In genomic region chr11:99884750-99885149, GRCh38 we compare ENCODE assay signal across 26 cellular contexts.
"Had no signal": no experiment of that assay in that cellular context is flagged by ENCODE, and none has a peak within 500 bp of the region (broad histone marks: within the 10 kb centered on the region; RNA-seq: fewer than 3 reads in every experiment).

No MANE protein-coding gene starts in this region.

- H3K27ac Mint-ChIP-seq: activated CD4-positive, alpha-beta memory T cell treated with anti-CD3 and anti-CD28 coated beads, Interleukin-2, amount 10 ng/mL, durations not matched to agents 7 days and 5 days; activated CD4-positive, alpha-beta T cell treated with anti-CD3 and anti-CD28 coated beads, Interleukin-2, amount 10 ng/mL, durations not matched to agents 7 days and 5 days; activated naive CD8-positive, alpha-beta T cell; activated T-helper 17 cell treated with anti-CD3 and anti-CD28 coated beads, Interleukin-2, amount 50 U/mL, for 72 hours; dendritic cell treated with granulocyte-macrophage colony-stimulating factor and Interleukin-4, amounts not matched to agents 40 ng/mL and 50 ng/mL, for 4 days had no signal

- H3K36me3 ChIP-seq: brain microvascular endothelial cell, gastrocnemius medialis, heart left ventricle had no signal

- DNase-seq: activated CD4-positive, alpha-beta memory T cell treated with anti-CD3 and anti-CD28 coated beads, Interleukin-2, amount 10 ng/mL, durations not matched to agents 7 days and 5 days; activated CD4-positive, alpha-beta T cell treated with anti-CD3 and anti-CD28 coated beads for 1 hour; activated CD4-positive, alpha-beta T cell treated with anti-CD3 and anti-CD28 coated beads for 4 hours; activated CD4-positive, alpha-beta T cell treated with anti-CD3 and anti-CD28 coated beads, Interleukin-2, amount 10 ng/mL, durations not matched to agents 7 days and 5 days; activated CD4-positive, alpha-beta T cell treated with anti-CD3 and anti-CD28 coated beads, Interleukin-2, amount 50 U/mL, for 4 hours; activated effector memory CD4-positive, alpha-beta T cell treated with Interleukin-2 at 50 U/mL for 16 hours; activated gamma-delta T cell treated with Interleukin-2 at 50 U/mL for 16 hours; activated naive CD4-positive, alpha-beta T cell treated with anti-CD3 and anti-CD28 coated beads, Interleukin-2, amount 50 U/mL, for 16 hours; activated naive CD4-positive, alpha-beta T cell treated with Interleukin-2 at 50 U/mL for 16 hours; activated T-cell treated with anti-CD3 and anti-CD28 coated beads, Interleukin-2, amount 50 U/mL, for 4 hours; amniotic stem cell; anterior cingulate cortex; brain microvascular endothelial cell; dorsolateral prefrontal cortex; effector memory CD4-positive, alpha-beta T cell; foreskin keratinocyte; gastrocnemius medialis; glutamatergic neuron; heart left ventricle; T-helper 2 cell had no signal

- ATAC-seq: activated T-cell treated with anti-CD3 and anti-CD28 coated beads, Interleukin-2, amount 50 U/mL, for 4 hours; activated T-helper 17 cell treated with anti-CD3 and anti-CD28 coated beads, Interleukin-2, amount 50 U/mL, for 72 hours; foreskin keratinocyte; gastrocnemius medialis; heart left ventricle had no signal

- H3K4me3 Mint-ChIP-seq: activated CD4-positive, alpha-beta memory T cell treated with anti-CD3 and anti-CD28 coated beads, Interleukin-2, amount 10 ng/mL, durations not matched to agents 7 days and 5 days; activated CD4-positive, alpha-beta T cell treated with anti-CD3 and anti-CD28 coated beads, Interleukin-2, amount 10 ng/mL, durations not matched to agents 7 days and 5 days; activated naive CD8-positive, alpha-beta T cell; activated T-cell treated with anti-CD3 and anti-CD28 coated beads, Interleukin-2, amount 50 U/mL, for 4 hours; activated T-helper 17 cell treated with anti-CD3 and anti-CD28 coated beads, Interleukin-2, amount 50 U/mL, for 72 hours; central memory CD8-positive, alpha-beta T cell; dendritic cell treated with granulocyte-macrophage colony-stimulating factor and Interleukin-4, amounts not matched to agents 40 ng/mL and 50 ng/mL, for 4 days had no signal

- H3K4me1 ChIP-seq: foreskin keratinocyte, gastrocnemius medialis, heart left ventricle had no signal

- H3K36me3 Mint-ChIP-seq: activated naive CD8-positive, alpha-beta T cell had no signal

- H3K4me3 ChIP-seq: coronary artery, dorsolateral prefrontal cortex, gastrocnemius medialis, heart left ventricle had no signal

- H3K27me3 ChIP-seq: brain microvascular endothelial cell, dorsolateral prefrontal cortex, foreskin keratinocyte, gastrocnemius medialis, heart left ventricle had no signal

- H3K9me3 ChIP-seq: gastrocnemius medialis had no signal

- H3K4me1 Mint-ChIP-seq: activated CD4-positive, alpha-beta memory T cell treated with anti-CD3 and anti-CD28 coated beads, Interleukin-2, amount 10 ng/mL, durations not matched to agents 7 days and 5 days; activated CD4-positive, alpha-beta T cell treated with anti-CD3 and anti-CD28 coated beads, Interleukin-2, amount 10 ng/mL, durations not matched to agents 7 days and 5 days; activated T-helper 17 cell treated with anti-CD3 and anti-CD28 coated beads, Interleukin-2, amount 50 U/mL, for 72 hours; central memory CD8-positive, alpha-beta T cell had no signal

- H3K27me3 Mint-ChIP-seq: activated CD4-positive, alpha-beta memory T cell treated with anti-CD3 and anti-CD28 coated beads, Interleukin-2, amount 10 ng/mL, durations not matched to agents 7 days and 5 days; activated CD4-positive, alpha-beta T cell treated with anti-CD3 and anti-CD28 coated beads, Interleukin-2, amount 10 ng/mL, durations not matched to agents 7 days and 5 days; activated naive CD8-positive, alpha-beta T cell; activated T-helper 17 cell treated with anti-CD3 and anti-CD28 coated beads, Interleukin-2, amount 50 U/mL, for 72 hours; central memory CD8-positive, alpha-beta T cell; dendritic cell treated with granulocyte-macrophage colony-stimulating factor and Interleukin-4, amounts not matched to agents 40 ng/mL and 50 ng/mL, for 4 days had no signal

- H3K27ac ChIP-seq: brain microvascular endothelial cell, coronary artery, dorsolateral prefrontal cortex, epithelial cell of prostate, foreskin keratinocyte, gastrocnemius medialis, heart left ventricle had no signal
